ENCODE assay signal across 1 cellular context in the genomic region with DNA sequence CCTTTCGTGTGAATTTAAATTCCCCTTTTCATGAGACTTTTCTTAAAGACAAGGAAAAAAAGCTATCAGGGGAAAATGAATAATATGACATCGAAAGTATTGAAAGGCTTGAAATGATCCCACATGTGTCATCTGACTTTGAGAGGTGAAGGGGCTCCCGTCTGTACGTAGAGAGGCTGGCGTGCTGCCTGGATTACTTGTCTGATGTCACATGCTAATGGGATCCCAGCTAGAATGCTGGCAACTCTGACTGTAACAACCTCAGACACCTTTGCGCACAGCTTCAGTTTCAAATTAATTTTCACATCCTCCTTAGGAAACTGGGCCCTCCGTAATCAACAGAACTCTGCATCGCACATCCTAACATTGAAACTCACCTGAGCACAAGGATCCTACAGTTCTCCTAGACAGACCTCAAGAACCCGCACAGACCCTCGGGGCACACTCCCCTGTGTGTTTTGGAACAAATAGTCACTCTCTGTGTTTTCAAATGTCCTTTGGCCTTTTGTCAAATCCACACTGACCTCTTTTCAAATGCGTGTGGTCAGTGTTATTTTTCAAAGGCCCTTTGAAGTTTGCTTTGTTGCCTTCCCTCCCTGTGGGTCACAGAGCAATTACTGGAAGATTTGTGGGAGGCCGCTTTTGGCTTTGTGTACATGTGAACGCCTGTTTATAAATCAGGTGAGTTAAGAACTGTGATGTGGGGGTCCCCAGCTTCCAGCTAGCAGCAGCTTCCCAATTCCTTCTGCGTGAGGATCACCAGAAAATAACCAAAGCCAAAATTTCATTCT.
TF ChIP-seq lines count a peak whose summit lies in the region.

No MANE protein-coding gene starts in this region.

TF ChIP-seq in HepG2, 621 proteins besides CTCF, POLR2A, EP300 and RAD21 (continued from another document and continues in another):
- TF ChIP-seq, protein P1, sequence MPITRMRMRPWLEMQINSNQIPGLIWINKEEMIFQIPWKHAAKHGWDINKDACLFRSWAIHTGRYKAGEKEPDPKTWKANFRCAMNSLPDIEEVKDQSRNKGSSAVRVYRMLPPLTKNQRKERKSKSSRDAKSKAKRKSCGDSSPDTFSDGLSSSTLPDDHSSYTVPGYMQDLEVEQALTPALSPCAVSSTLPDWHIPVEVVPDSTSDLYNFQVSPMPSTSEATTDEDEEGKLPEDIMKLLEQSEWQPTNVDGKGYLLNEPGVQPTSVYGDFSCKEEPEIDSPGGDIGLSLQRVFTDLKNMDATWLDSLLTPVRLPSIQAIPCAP (CRISPR knock-in tag; IDR thresholded peaks at IDR 0.05; ENCODE audit: low read depth): no peak
- TF ChIP-seq NFYB (CRISPR knock-in tag; IDR thresholded peaks at IDR 0.05) (no peak; the same call in 1 of the 2 replicates), ZBTB21 (CRISPR knock-in tag; IDR thresholded peaks at IDR 0.05) (no peak), ZKSCAN8 (CRISPR knock-in tag; IDR thresholded peaks at IDR 0.05; ENCODE audit: borderline replicate concordance) (peak; percentile 97), HNRNPL (IDR thresholded peaks at IDR 0.05; ENCODE audit: low read depth, low read length) (no peak), ZNF615 (CRISPR knock-in tag; IDR thresholded peaks at IDR 0.05; ENCODE audit: borderline replicate concordance) (no peak; the same call in 1 of the 2 replicates), RFXANK (CRISPR knock-in tag; IDR thresholded peaks at IDR 0.05) (peak; percentile 90), NBN (conservative IDR thresholded peaks at IDR 0.05) (no peak), ELF4 (CRISPR knock-in tag; IDR thresholded peaks at IDR 0.05; ENCODE audit: borderline replicate concordance) (peak; percentile 78; the same call in 1 of the 2 replicates), ZNF563 (CRISPR knock-in tag; IDR thresholded peaks at IDR 0.05) (peak; percentile 49), SRF (IDR thresholded peaks at IDR 0.05; ENCODE audit: low read depth, low read length) (peak; percentile 26; the same call in 1 of the 2 replicates), ZNF652 (CRISPR knock-in tag; IDR thresholded peaks at IDR 0.05; ENCODE audit: borderline replicate concordance, low read depth) (peak; percentile 87), ATF7 (IDR thresholded peaks at IDR 0.05) (no peak), ATF7 (CRISPR knock-in tag; IDR thresholded peaks at IDR 0.05) (peak; percentile 89; the same call in 1 of the 2 replicates), NR2F2 (IDR thresholded peaks at IDR 0.05; ENCODE audit: borderline replicate concordance, low read depth) (peak; percentile 99), ZFYVE20 (CRISPR knock-in tag; IDR thresholded peaks at IDR 0.05; ENCODE audit: borderline replicate concordance, low read depth) (no peak), ATF1 (CRISPR knock-in tag; IDR thresholded peaks at IDR 0.05) (peak; percentile 60; the same call in 1 of the 2 replicates), ZNF331 (CRISPR knock-in tag; IDR thresholded peaks at IDR 0.05) (peak; percentile 96), NFIC (IDR thresholded peaks at IDR 0.05; ENCODE audit: low read length) (peak; percentile 99), ZBTB7A (CRISPR knock-in tag; IDR thresholded peaks at IDR 0.05) (peak; percentile 83; the same call in 1 of the 2 replicates), SOX6 (IDR thresholded peaks at IDR 0.05) (no peak), SOX6 (CRISPR knock-in tag; IDR thresholded peaks at IDR 0.05) (peak; percentile 99), MBNL3 (CRISPR knock-in tag; conservative IDR thresholded peaks at IDR 0.05) (no peak), POGZ (CRISPR knock-in tag; IDR thresholded peaks at IDR 0.05) (peak; percentile 90), GABPA (IDR thresholded peaks at IDR 0.05; ENCODE audit: low read depth, low read length) (no peak), GABPA (CRISPR knock-in tag; IDR thresholded peaks at IDR 0.05; ENCODE audit: low read depth) (no peak; the same call in 1 of the 2 replicates), ZBTB20 (CRISPR knock-in tag; IDR thresholded peaks at IDR 0.05; ENCODE audit: borderline replicate concordance, low read depth) (peak; percentile 74; the same call in 1 of the 2 replicates), MTF2 (CRISPR knock-in tag; IDR thresholded peaks at IDR 0.05; ENCODE audit: borderline replicate concordance) (0 out of 2 replicates have a peak, but pooled peaks have one; percentile 20), ZNF3 (CRISPR knock-in tag; IDR thresholded peaks at IDR 0.05) (peak; percentile 68; the same call in 1 of the 2 replicates), MYNN (CRISPR knock-in tag; IDR thresholded peaks at IDR 0.05; ENCODE audit: low read depth) (0 out of 2 replicates have a peak, but pooled peaks have one; percentile 75), FOXK1 (CRISPR knock-in tag; IDR thresholded peaks at IDR 0.05; ENCODE audit: borderline replicate concordance, low read depth) (peak; percentile 98), ZNF296 (CRISPR knock-in tag; conservative IDR thresholded peaks at IDR 0.05) (peak; percentile 71; the same call in 1 of the 2 replicates), PAF1 (CRISPR knock-in tag; IDR thresholded peaks at IDR 0.05) (no peak), NCOA2 (CRISPR knock-in tag; IDR thresholded peaks at IDR 0.05) (peak; percentile 100), FOXO1 (CRISPR knock-in tag; IDR thresholded peaks at IDR 0.05) (peak; percentile 99), ZNF549 (CRISPR knock-in tag; IDR thresholded peaks at IDR 0.05) (no peak), ZNF567 (CRISPR knock-in tag; IDR thresholded peaks at IDR 0.05; ENCODE audit: borderline replicate concordance) (peak; percentile 87; the same call in 1 of the 2 replicates), PHF21A (CRISPR knock-in tag; IDR thresholded peaks at IDR 0.05) (peak; percentile 97), ZIK1 (CRISPR knock-in tag; IDR thresholded peaks at IDR 0.05; ENCODE audit: borderline replicate concordance, low read depth) (no peak), GATA4 (IDR thresholded peaks at IDR 0.05; ENCODE audit: borderline replicate concordance, low read depth) (peak; percentile 97; the same call in 1 of the 2 replicates), FIP1L1 (IDR thresholded peaks at IDR 0.05; ENCODE audit: borderline replicate concordance, insufficient read depth, low read depth, low read length) (no peak), ZMAT3 (CRISPR knock-in tag; conservative IDR thresholded peaks at IDR 0.05) (peak; percentile 56), FOSL1 (CRISPR knock-in tag; IDR thresholded peaks at IDR 0.05; ENCODE audit: borderline replicate concordance) (no peak)
- TF ChIP-seq, protein P2, sequence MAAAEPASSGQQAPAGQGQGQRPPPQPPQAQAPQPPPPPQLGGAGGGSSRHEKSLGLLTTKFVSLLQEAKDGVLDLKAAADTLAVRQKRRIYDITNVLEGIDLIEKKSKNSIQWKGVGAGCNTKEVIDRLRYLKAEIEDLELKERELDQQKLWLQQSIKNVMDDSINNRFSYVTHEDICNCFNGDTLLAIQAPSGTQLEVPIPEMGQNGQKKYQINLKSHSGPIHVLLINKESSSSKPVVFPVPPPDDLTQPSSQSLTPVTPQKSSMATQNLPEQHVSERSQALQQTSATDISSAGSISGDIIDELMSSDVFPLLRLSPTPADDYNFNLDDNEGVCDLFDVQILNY (CRISPR knock-in tag; conservative IDR thresholded peaks at IDR 0.05): no peak
- TF ChIP-seq, protein P3, sequence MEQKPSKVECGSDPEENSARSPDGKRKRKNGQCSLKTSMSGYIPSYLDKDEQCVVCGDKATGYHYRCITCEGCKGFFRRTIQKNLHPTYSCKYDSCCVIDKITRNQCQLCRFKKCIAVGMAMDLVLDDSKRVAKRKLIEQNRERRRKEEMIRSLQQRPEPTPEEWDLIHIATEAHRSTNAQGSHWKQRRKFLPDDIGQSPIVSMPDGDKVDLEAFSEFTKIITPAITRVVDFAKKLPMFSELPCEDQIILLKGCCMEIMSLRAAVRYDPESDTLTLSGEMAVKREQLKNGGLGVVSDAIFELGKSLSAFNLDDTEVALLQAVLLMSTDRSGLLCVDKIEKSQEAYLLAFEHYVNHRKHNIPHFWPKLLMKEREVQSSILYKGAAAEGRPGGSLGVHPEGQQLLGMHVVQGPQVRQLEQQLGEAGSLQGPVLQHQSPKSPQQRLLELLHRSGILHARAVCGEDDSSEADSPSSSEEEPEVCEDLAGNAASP (CRISPR knock-in tag; IDR thresholded peaks at IDR 0.05; ENCODE audit: borderline replicate concordance): peak; percentile 98
- TF ChIP-seq, protein P4, sequence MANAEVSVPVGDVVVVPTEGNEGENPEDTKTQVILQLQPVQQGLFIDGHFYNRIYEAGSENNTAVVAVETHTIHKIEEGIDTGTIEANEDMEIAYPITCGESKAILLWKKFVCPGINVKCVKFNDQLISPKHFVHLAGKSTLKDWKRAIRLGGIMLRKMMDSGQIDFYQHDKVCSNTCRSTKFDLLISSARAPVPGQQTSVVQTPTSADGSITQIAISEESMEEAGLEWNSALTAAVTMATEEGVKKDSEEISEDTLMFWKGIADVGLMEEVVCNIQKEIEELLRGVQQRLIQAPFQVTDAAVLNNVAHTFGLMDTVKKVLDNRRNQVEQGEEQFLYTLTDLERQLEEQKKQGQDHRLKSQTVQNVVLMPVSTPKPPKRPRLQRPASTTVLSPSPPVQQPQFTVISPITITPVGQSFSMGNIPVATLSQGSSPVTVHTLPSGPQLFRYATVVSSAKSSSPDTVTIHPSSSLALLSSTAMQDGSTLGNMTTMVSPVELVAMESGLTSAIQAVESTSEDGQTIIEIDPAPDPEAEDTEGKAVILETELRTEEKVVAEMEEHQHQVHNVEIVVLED (CRISPR knock-in tag; IDR thresholded peaks at IDR 0.05; ENCODE audit: borderline replicate concordance): peak; percentile 54; the same call in 1 of the 2 replicates
- TF ChIP-seq, protein P5, sequence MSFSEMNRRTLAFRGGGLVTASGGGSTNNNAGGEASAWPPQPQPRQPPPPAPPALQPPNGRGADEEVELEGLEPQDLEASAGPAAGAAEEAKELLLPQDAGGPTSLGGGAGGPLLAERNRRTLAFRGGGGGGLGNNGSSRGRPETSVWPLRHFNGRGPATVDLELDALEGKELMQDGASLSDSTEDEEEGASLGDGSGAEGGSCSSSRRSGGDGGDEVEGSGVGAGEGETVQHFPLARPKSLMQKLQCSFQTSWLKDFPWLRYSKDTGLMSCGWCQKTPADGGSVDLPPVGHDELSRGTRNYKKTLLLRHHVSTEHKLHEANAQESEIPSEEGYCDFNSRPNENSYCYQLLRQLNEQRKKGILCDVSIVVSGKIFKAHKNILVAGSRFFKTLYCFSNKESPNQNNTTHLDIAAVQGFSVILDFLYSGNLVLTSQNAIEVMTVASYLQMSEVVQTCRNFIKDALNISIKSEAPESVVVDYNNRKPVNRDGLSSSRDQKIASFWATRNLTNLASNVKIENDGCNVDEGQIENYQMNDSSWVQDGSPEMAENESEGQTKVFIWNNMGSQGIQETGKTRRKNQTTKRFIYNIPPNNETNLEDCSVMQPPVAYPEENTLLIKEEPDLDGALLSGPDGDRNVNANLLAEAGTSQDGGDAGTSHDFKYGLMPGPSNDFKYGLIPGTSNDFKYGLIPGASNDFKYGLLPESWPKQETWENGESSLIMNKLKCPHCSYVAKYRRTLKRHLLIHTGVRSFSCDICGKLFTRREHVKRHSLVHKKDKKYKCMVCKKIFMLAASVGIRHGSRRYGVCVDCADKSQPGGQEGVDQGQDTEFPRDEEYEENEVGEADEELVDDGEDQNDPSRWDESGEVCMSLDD (CRISPR knock-in tag; IDR thresholded peaks at IDR 0.05; ENCODE audit: borderline replicate concordance): peak; percentile 75; the same call in 1 of the 2 replicates
- TF ChIP-seq, protein P6, sequence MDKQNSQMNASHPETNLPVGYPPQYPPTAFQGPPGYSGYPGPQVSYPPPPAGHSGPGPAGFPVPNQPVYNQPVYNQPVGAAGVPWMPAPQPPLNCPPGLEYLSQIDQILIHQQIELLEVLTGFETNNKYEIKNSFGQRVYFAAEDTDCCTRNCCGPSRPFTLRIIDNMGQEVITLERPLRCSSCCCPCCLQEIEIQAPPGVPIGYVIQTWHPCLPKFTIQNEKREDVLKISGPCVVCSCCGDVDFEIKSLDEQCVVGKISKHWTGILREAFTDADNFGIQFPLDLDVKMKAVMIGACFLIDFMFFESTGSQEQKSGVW (CRISPR knock-in tag; IDR thresholded peaks at IDR 0.05; ENCODE audit: borderline replicate concordance): no peak
- TF ChIP-seq, protein P7, sequence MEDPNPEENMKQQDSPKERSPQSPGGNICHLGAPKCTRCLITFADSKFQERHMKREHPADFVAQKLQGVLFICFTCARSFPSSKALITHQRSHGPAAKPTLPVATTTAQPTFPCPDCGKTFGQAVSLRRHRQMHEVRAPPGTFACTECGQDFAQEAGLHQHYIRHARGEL (CRISPR knock-in tag; IDR thresholded peaks at IDR 0.05): no peak
- TF ChIP-seq, protein P8, sequence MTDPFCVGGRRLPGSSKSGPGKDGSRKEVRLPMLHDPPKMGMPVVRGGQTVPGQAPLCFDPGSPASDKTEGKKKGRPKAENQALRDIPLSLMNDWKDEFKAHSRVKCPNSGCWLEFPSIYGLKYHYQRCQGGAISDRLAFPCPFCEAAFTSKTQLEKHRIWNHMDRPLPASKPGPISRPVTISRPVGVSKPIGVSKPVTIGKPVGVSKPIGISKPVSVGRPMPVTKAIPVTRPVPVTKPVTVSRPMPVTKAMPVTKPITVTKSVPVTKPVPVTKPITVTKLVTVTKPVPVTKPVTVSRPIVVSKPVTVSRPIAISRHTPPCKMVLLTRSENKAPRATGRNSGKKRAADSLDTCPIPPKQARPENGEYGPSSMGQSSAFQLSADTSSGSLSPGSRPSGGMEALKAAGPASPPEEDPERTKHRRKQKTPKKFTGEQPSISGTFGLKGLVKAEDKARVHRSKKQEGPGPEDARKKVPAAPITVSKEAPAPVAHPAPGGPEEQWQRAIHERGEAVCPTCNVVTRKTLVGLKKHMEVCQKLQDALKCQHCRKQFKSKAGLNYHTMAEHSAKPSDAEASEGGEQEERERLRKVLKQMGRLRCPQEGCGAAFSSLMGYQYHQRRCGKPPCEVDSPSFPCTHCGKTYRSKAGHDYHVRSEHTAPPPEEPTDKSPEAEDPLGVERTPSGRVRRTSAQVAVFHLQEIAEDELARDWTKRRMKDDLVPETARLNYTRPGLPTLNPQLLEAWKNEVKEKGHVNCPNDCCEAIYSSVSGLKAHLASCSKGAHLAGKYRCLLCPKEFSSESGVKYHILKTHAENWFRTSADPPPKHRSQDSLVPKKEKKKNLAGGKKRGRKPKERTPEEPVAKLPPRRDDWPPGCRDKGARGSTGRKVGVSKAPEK (CRISPR knock-in tag; IDR thresholded peaks at IDR 0.05; ENCODE audit: borderline replicate concordance): no peak
- TF ChIP-seq, protein P9, sequence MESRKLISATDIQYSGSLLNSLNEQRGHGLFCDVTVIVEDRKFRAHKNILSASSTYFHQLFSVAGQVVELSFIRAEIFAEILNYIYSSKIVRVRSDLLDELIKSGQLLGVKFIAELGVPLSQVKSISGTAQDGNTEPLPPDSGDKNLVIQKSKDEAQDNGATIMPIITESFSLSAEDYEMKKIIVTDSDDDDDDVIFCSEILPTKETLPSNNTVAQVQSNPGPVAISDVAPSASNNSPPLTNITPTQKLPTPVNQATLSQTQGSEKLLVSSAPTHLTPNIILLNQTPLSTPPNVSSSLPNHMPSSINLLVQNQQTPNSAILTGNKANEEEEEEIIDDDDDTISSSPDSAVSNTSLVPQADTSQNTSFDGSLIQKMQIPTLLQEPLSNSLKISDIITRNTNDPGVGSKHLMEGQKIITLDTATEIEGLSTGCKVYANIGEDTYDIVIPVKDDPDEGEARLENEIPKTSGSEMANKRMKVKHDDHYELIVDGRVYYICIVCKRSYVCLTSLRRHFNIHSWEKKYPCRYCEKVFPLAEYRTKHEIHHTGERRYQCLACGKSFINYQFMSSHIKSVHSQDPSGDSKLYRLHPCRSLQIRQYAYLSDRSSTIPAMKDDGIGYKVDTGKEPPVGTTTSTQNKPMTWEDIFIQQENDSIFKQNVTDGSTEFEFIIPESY (CRISPR knock-in tag; IDR thresholded peaks at IDR 0.05): peak; percentile 76; the same call in 1 of the 2 replicates
- TF ChIP-seq, protein P10, sequence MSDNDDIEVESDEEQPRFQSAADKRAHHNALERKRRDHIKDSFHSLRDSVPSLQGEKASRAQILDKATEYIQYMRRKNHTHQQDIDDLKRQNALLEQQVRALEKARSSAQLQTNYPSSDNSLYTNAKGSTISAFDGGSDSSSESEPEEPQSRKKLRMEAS (IDR thresholded peaks at IDR 0.05): peak; percentile 92
